In genomic region chr1:64956733-64957441, GRCh38 we compare ENCODE assay signal across 8 cellular contexts. TPM values are rescaled to one million over a fixed set of nuclear protein-coding genes. Genes with fewer than 3 reads are reported as not detected.
DNase-seq lines count a peak whose midpoint lies in the region; ATAC-seq, FAIRE-seq and TF ChIP-seq lines count a peak whose summit lies in the region.

No MANE protein-coding gene starts in this region.

- peaks cover 30% of the 10 kb centered on the region for H3K4me1 Mint-ChIP-seq in T-helper 2 cell treated with Interferon-gamma antibody and Interleukin-4, amounts not matched to agents 5 μg/mL and 100 μg/mL, for 36 hours (ENCODE audit: low read depth)

- no peak for TF ChIP-seq RAD21 in A549 (conservative IDR thresholded peaks at IDR 0.05 in 1 of 2, IDR thresholded peaks at IDR 0.05 in 1 of 2)

- peaks cover 10% of the 10 kb centered on the region for H3K36me3 Mint-ChIP-seq in T-helper 2 cell treated with Interferon-gamma antibody and Interleukin-4, amounts not matched to agents 5 μg/mL and 100 μg/mL, for 36 hours (ENCODE audit: low read depth)

- intact Hi-C loops in mucosa of descending colon (cut with DNase I, micrococcal nuclease) = no loop called here

- H3K9me3 ChIP-seq in A549 (no peaks in the 10 kb centered on the region), mucosa of descending colon (no peaks in the 10 kb centered on the region)

- no peak overlapping the region for H3K27ac Mint-ChIP-seq in T-helper 2 cell treated with Interferon-gamma antibody and Interleukin-4, amounts not matched to agents 5 μg/mL and 100 μg/mL, for 36 hours

- no peak for FAIRE-seq in A549 (lab: Jason Lieb, UNC)

- H3K4me1 ChIP-seq in A549 (peaks cover 88% of the 10 kb centered on the region), mucosa of descending colon (ENCODE audit: low read depth) (peaks cover 36% of the 10 kb centered on the region)

- TF ChIP-seq POLR2A in A549 (IDR thresholded peaks at IDR 0.05; ENCODE audit: low read length) = no peak

- H3K4me3 ChIP-seq in A549 (no peak overlapping the region), mucosa of descending colon (no peak overlapping the region)

- H3K27ac ChIP-seq in A549 = peak overlapping the region; percentile 50 to 70; a peak in 5 of 6 replicates

- CTCF ChIA-PET in A549 (lab: Yijun Ruan, JAX) = no interaction called here
- CTCF ChIA-PET in HEK293T (lab: Yijun Ruan, JAX) = no interaction called here

- POLR2A ChIA-PET in A549 (lab: Yijun Ruan, JAX) (no interaction called here), HEK293T (lab: Yijun Ruan, JAX) (interaction anchor here (1.3 kb wide), 1 partner anchor 8 kb away, joined by 4 read pairs; no protein-coding TSS in a partner anchor)

- ATAC-seq in A549 (peak in 1 of 2 experiments; percentile 20; a peak in 2 of 6 replicates), GM18909 (IDR thresholded peaks at IDR 0.05; ENCODE audit: poor library complexity, unreplicated experiment) (peak; percentile 87), HG03045 (IDR thresholded peaks at IDR 0.05; ENCODE audit: unreplicated experiment) (peak; percentile 84), mucosa of descending colon (peak; percentile 46)

- WGBS in A549 (ENCODE audit: missing lambda C conversion rate) = 67% methylated on average over 3 of the region's 3 CpGs

- H3K4me2 ChIP-seq in A549 = peak overlapping the region; percentile 66

- no peak overlapping the region for H3K4me3 Mint-ChIP-seq in T-helper 2 cell treated with Interferon-gamma antibody and Interleukin-4, amounts not matched to agents 5 μg/mL and 100 μg/mL, for 36 hours

- no peaks in the 10 kb centered on the region for H3K27me3 Mint-ChIP-seq in T-helper 2 cell treated with Interferon-gamma antibody and Interleukin-4, amounts not matched to agents 5 μg/mL and 100 μg/mL, for 36 hours (ENCODE audit: low read depth)

- no peak for DNase-seq in A549 (ENCODE audit: low read depth in 1 of 2, low spot score in 1 of 2)
- DNase-seq in T-helper 2 cell treated with Interferon-gamma antibody and Interleukin-4, amounts not matched to agents 5 μg/mL and 100 μg/mL, for 36 hours (ENCODE audit: low spot score) = peak; percentile 62
- DNase-seq in mucosa of descending colon = no peak
- DNase-seq in NCI-H2171 treated with DMSO at 0.1 percent for 48 hours (lab: John Stamatoyannopoulos, UW) = no peak
- DNase-seq in HEK293T (ENCODE audit: extremely low spot score) = no peak
- no peak for DNase-seq in HT-29 (ENCODE audit: low spot score)

- H3K36me3 ChIP-seq in mucosa of descending colon (ENCODE audit: low read depth) = no peaks in the 10 kb centered on the region

- TF ChIP-seq EP300 in A549 (IDR thresholded peaks at IDR 0.05) = no peak

- no peaks in the 10 kb centered on the region for H3K9me3 Mint-ChIP-seq in T-helper 2 cell treated with Interferon-gamma antibody and Interleukin-4, amounts not matched to agents 5 μg/mL and 100 μg/mL, for 36 hours

- no peak for TF ChIP-seq CTCF in A549 (IDR thresholded peaks at IDR 0.05)
- no peak for TF ChIP-seq CTCF in mucosa of descending colon (IDR thresholded peaks at IDR 0.05)

TF ChIP-seq in A549, 52 proteins besides CTCF, POLR2A, EP300 and RAD21:
- TF ChIP-seq HOXA7 (CRISPR knock-in tag; IDR thresholded peaks at IDR 0.05) (no peak), TFCP2L1 (CRISPR knock-in tag; IDR thresholded peaks at IDR 0.05) (no peak), NR3C1 (IDR thresholded peaks at IDR 0.05) (no peak), RARB (CRISPR knock-in tag; IDR thresholded peaks at IDR 0.05) (no peak), KDM5A (IDR thresholded peaks at IDR 0.05) (no peak)

TF ChIP-seq in HEK293T, 16 proteins besides CTCF, POLR2A, EP300 and RAD21:
- TF ChIP-seq BHLHE40 (IDR thresholded peaks at IDR 0.05; ENCODE audit: borderline replicate concordance) (no peak), SP1 (IDR thresholded peaks at IDR 0.05) (no peak), HDGF (IDR thresholded peaks at IDR 0.05; ENCODE audit: borderline replicate concordance) (no peak), CTBP1 (IDR thresholded peaks at IDR 0.05; ENCODE audit: borderline replicate concordance) (no peak)
TF ChIP-seq in HEK293T: peak in this region for 0.

RNA-seq across cellular contexts. Expression of gene JAK1, which starts 9.5 kb away (rescaled TPM):
- polyA plus RNA-seq in A549 (2011; rRNA removed) (156 and 159 TPM in 2 replicates), A549 (2017; fragmentation: RNase III; extraction: RNeasy Plus Mini Kit Qiagen cat#74134 plus additional on column Dnase treatment) (110 to 123 TPM (median 114 TPM) in 3 replicates)
- 70.5 and 85.3 TPM in 2 replicates for polyA plus RNA-seq in A549 (2012; cell fraction: cytosol; rRNA removed)
- 54.7 and 109 TPM in 2 replicates for polyA plus RNA-seq in A549 (2012; cell fraction: nucleus; rRNA removed)
- polyA minus RNA-seq in A549 (2011; rRNA and poly(A)+ RNA removed) = 197 and 200 TPM in 2 replicates
- 100 to 1,000 TPM in 2 of 3 donors, 10 to 100 TPM in 1; 97.1 to 132 (median 103) TPM for total RNA-seq in mucosa of descending colon
- total RNA-seq in HT-29 (2014; rRNA removed; shearing (Covaris generic)) = 20.2 and 29.1 TPM in 2 replicates
